In genomic region chr7:150739045-150739432, GRCh38 we compare ENCODE assay signal across 12 cellular contexts. TPM values are rescaled to one million over a fixed set of nuclear protein-coding genes. Genes with fewer than 3 reads are reported as not detected.
DNase-seq lines count a peak whose midpoint lies in the region; ATAC-seq, FAIRE-seq and TF ChIP-seq lines count a peak whose summit lies in the region.
"Had no signal": no experiment of that assay in that cellular context is flagged by ENCODE, and none has a peak within 500 bp of the region (broad histone marks: within the 10 kb centered on the region; RNA-seq: fewer than 3 reads in every experiment).

No MANE protein-coding gene starts in this region.

- H3K9ac ChIP-seq in colonic mucosa (ENCODE audit: low read depth in 2 of 2, low read length in 2 of 2) (peak overlapping the region in 1 of 2 donors; percentile 62), MM.1S (ENCODE audit: low read length) (no peak overlapping the region)

- H3K4me1 ChIP-seq in colonic mucosa, result no peaks in the 10 kb centered on the region
- no peaks in the 10 kb centered on the region for H3K4me1 ChIP-seq in pancreas
- H3K4me1 ChIP-seq in MM.1S (ENCODE audit: low read length), result no peaks in the 10 kb centered on the region

- intact Hi-C loops in colonic mucosa (cut with DNase I), result no loop called here
- intact Hi-C loops in pancreas (cut with DNase I), result no loop called here

- peak overlapping the region; percentile 77 for H3K4me3 ChIP-seq in GM06990 (replicated peaks; ENCODE audit: low read depth, low read length)
- peak overlapping the region; percentile 29 for H3K4me3 ChIP-seq in colonic mucosa
- peak overlapping the region in 1 of 4 donors; percentile 34 for H3K4me3 ChIP-seq in pancreas
- H3K4me3 ChIP-seq in MM.1S (ENCODE audit: low read length), result no peak overlapping the region

- peak overlapping the region; percentile 67 for H3K27ac ChIP-seq in colonic mucosa
- no peak overlapping the region for H3K27ac ChIP-seq in pancreas
- H3K27ac ChIP-seq in MM.1S (ENCODE audit: low read length), result no peak overlapping the region

- no peak overlapping the region for H3K4me2 ChIP-seq in MM.1S (ENCODE audit: low read depth, low read length)

- H3K9me2 ChIP-seq in MM.1S (replicated peaks; ENCODE audit: insufficient read depth, low read length), result no peaks in the 10 kb centered on the region

- H3K27me3 ChIP-seq in GM06990 (replicated peaks; ENCODE audit: control insufficient read depth, insufficient read depth, low read length) (no peaks in the 10 kb centered on the region), colonic mucosa (no peaks in the 10 kb centered on the region), pancreas (peaks cover 0 to 4% (median 0%) of the 10 kb centered on the region in 4 donors), MM.1S (replicated peaks; ENCODE audit: insufficient read depth, low read length) (no peaks in the 10 kb centered on the region)

- H2AFZ ChIP-seq in MM.1S (ENCODE audit: low read length), result no peak overlapping the region

- TF ChIP-seq CTCF in GM06990 (IDR thresholded peaks at IDR 0.05; ENCODE audit: insufficient read depth, low read length, poor library complexity, severe bottlenecking) (peak; percentile 10), colonic mucosa (IDR thresholded peaks at IDR 0.05) (no peak), pancreas (IDR thresholded peaks at IDR 0.05) (no peak), MM.1S (IDR thresholded peaks at IDR 0.05; ENCODE audit: low read length) (no peak)

- ATAC-seq in pancreas, result peak; percentile 64 to 88 (median 70)

- DNase-seq in GM06990 (ENCODE audit: extremely low read depth, insufficient read length) (no peak), NCI-H345 (lab: John Stamatoyannopoulos, UW) (peak; percentile 42), colonic mucosa (no peak), pancreas (no peak), globus pallidus (ENCODE audit: low spot score) (no peak), SKM-1 (lab: John Stamatoyannopoulos, UW; ENCODE audit: unreplicated experiment) (no peak), AG08396 (ENCODE audit: low spot score) (no peak), MM.1S (no peak)
- DNase-seq: activated gamma-delta T cell treated with Interleukin-2 at 50 U/mL for 16 hours; NCI-H1092; stimulated activated CD4-positive, alpha-beta T cell treated with anti-CD3 and anti-CD28 coated beads, Interleukin-4, amount 100 ng/mL, for 1 hour had no signal

- no peaks in the 10 kb centered on the region for H3K9me3 ChIP-seq in colonic mucosa
- H3K9me3 ChIP-seq in pancreas, result no peaks in the 10 kb centered on the region
- H3K9me3 ChIP-seq in MM.1S (replicated peaks; ENCODE audit: insufficient read depth, low read length), result no peaks in the 10 kb centered on the region

- no peaks in the 10 kb centered on the region for H3F3A ChIP-seq in MM.1S (ENCODE audit: insufficient read depth, low read length)

- H3K79me2 ChIP-seq in MM.1S (ENCODE audit: low read length), result no peaks in the 10 kb centered on the region

- H4K20me1 ChIP-seq in MM.1S (ENCODE audit: insufficient read depth, low read length), result no peaks in the 10 kb centered on the region

- H3K36me3 ChIP-seq in GM06990 (ENCODE audit: control insufficient read depth, insufficient read depth, low read length), result peaks cover 9% of the 10 kb centered on the region
- no peaks in the 10 kb centered on the region for H3K36me3 ChIP-seq in colonic mucosa
- H3K36me3 ChIP-seq in pancreas, result no peaks in the 10 kb centered on the region
- no peaks in the 10 kb centered on the region for H3K36me3 ChIP-seq in MM.1S (replicated peaks; ENCODE audit: insufficient read depth, low read length)

- FAIRE-seq in pancreas (lab: Jason Lieb, UNC), result no peak

RNA-seq across cellular contexts. Expression of gene GIMAP5, which starts 1.8 kb away (rescaled TPM):
- total RNA-seq in colonic mucosa, result 1 to 10 TPM; 2.5 to 5.2 TPM
- total RNA-seq in pancreas, result 1 to 10 TPM in 5 of 6 donors, under 1 TPM in 1; 0.83 to 4.1 (median 2.8) TPM
- 10 to 100 TPM in 1 of 2 donors, 1 to 10 TPM in 1; 7.6 to 17.3 TPM for polyA plus RNA-seq in pancreas

RNA-seq across cellular contexts. Expression of gene GIMAP1, which starts 22.6 kb away (rescaled TPM):
- total RNA-seq in colonic mucosa (1 to 10 TPM in 1 of 2 donors, under 1 TPM in 1; 0.94 to 1.6 TPM), pancreas (1 to 10 TPM in 2 of 6 donors, under 1 TPM in 4; 0.39 to 1.5 (median 0.84) TPM)
- 1 to 10 TPM; 1.5 to 2.0 TPM for polyA plus RNA-seq in pancreas
- total RNA-seq: SK-MEL-5 had no signal

RNA-seq across cellular contexts. Expression of gene GIMAP2, which starts 53.5 kb away (rescaled TPM):
- total RNA-seq in colonic mucosa (1 to 10 TPM; 6.5 to 6.9 TPM), pancreas (1 to 10 TPM in 3 of 6 donors, under 1 TPM in 3; 0.51 to 6.2 (median 1.3) TPM)
- 1 to 10 TPM; 1.7 to 2.3 TPM for polyA plus RNA-seq in pancreas
